In genomic region chr17:77720946-77721822, GRCh38 we compare ENCODE assay signal across 15 cellular contexts.
"Had no signal": no experiment of that assay in that cellular context is flagged by ENCODE, and none has a peak within 500 bp of the region (broad histone marks: within the 10 kb centered on the region; RNA-seq: fewer than 3 reads in every experiment).

No MANE protein-coding gene starts in this region.

- ATAC-seq: natural killer cell, pancreas had no signal

- H3K4me3 ChIP-seq: dorsolateral prefrontal cortex, lung, pancreas, sigmoid colon, thyroid gland had no signal

- H3K4me3 Mint-ChIP-seq: activated naive CD8-positive, alpha-beta T cell treated with anti-CD3 and anti-CD28 coated beads, Interleukin-2, amount 10 ng/mL, durations not matched to agents 7 days and 5 days; natural killer cell had no signal

- H3K27ac Mint-ChIP-seq: activated naive CD8-positive, alpha-beta T cell treated with anti-CD3 and anti-CD28 coated beads, Interleukin-2, amount 10 ng/mL, durations not matched to agents 7 days and 5 days; natural killer cell had no signal

- H3K4me1 Mint-ChIP-seq: activated naive CD8-positive, alpha-beta T cell treated with anti-CD3 and anti-CD28 coated beads, Interleukin-2, amount 10 ng/mL, durations not matched to agents 7 days and 5 days had no signal

- H3K9me3 Mint-ChIP-seq: natural killer cell had no signal

- H3K9me3 ChIP-seq: pancreas, sigmoid colon, thyroid gland had no signal

- H3K4me1 ChIP-seq: pancreas, sigmoid colon had no signal

- DNase-seq: activated CD4-positive, CD25-positive, alpha-beta regulatory T cell; activated naive CD4-positive, alpha-beta T cell; activated naive CD8-positive, alpha-beta T cell treated with anti-CD3 and anti-CD28 coated beads, Interleukin-2, amount 10 ng/mL, durations not matched to agents 7 days and 5 days; amygdala; dorsolateral prefrontal cortex; foreskin melanocyte; glutamatergic neuron; hippocampal formation; natural killer cell; pancreas; sigmoid colon; stimulated activated naive CD4-positive, alpha-beta T cell; T1000 had no signal

- H3K27ac ChIP-seq: pancreas, sigmoid colon, thyroid gland had no signal

- H3K36me3 Mint-ChIP-seq: activated naive CD8-positive, alpha-beta T cell treated with anti-CD3 and anti-CD28 coated beads, Interleukin-2, amount 10 ng/mL, durations not matched to agents 7 days and 5 days; natural killer cell had no signal

- H3K27me3 ChIP-seq: dorsolateral prefrontal cortex, sigmoid colon, thyroid gland had no signal
